Comparison of ENCODE assay signal across 1 cellular context in the genomic region with DNA sequence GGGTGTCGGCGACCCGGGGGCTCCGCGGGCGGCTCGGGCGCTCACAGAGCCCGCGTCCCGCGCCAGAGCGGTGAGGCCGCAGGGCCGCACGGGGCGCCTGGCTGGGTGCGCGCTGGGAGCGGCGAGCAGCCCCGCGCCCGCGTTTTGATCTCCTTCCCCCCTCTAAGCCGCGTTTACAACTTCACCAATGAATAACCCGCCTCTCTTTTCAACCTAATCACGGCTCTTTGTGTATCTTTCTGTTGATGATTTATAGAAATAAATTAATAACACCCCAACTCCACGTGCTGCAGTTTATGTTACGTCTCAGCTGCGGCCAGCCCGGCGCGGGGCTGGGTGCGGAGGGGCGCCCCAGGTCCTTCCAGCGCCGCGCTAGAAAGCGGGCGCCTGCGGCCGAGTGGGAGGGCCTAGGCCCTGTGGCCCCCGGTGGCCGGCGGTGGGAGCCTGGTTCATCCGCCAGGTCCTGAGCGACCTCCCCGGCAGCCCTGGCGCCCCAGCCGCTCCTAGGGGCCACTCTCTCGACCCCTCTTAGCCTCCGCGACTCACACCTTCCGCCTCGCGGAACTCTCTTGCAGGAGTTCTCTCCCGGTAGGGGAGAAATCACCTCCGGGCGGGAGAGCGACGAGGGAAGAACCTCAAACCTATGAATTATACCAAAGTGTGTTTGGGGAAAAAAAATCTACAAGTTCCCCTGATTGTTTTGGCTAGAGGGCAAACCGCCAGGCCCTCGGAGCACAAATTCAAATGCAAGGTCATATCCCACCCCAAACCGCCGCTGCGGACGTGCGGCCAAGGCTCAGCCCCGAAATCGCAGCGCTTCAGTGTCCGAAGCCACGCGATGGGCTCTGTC.
TF ChIP-seq lines count a peak whose summit lies in the region.

No MANE protein-coding gene starts in this region.

TF ChIP-seq in HepG2, 621 proteins besides CTCF, POLR2A, EP300 and RAD21 (continued from another document):
- TF ChIP-seq, protein P1, sequence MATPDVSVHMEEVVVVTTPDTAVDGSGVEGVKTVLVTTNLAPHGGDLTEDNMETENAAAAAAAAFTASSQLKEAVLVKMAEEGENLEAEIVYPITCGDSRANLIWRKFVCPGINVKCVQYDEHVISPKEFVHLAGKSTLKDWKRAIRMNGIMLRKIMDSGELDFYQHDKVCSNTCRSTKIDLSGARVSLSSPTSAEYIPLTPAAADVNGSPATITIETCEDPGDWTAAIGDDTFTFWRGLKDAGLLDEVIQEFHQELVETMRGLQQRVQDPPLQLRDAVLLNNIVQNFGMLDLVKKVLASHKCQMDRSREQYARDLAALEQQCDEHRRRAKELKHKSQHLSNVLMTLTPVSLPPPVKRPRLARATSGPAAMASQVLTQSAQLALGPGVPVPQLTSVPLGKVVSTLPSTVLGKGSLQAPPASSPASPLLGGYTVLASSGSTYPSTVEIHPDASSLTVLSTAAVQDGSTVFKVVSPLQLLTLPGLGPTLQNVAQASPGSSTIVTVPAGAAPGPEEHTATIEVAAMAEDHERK (CRISPR knock-in tag; IDR thresholded peaks at IDR 0.05; ENCODE audit: low read depth), result no peak
- no peak for TF ChIP-seq JUND (CRISPR knock-in tag; IDR thresholded peaks at IDR 0.05)
- no peak for TF ChIP-seq SP5 (CRISPR knock-in tag; IDR thresholded peaks at IDR 0.05; ENCODE audit: borderline replicate concordance, low read depth)
- no peak for TF ChIP-seq NKX3-1 (CRISPR knock-in tag; IDR thresholded peaks at IDR 0.05)
- TF ChIP-seq GFI1 (CRISPR knock-in tag; IDR thresholded peaks at IDR 0.05; ENCODE audit: borderline replicate concordance), result peak; percentile 57; the same call in 1 of the 2 replicates
- TF ChIP-seq MYC (CRISPR knock-in tag; IDR thresholded peaks at IDR 0.05; ENCODE audit: borderline replicate concordance), result peak; percentile 18; the same call in 1 of the 2 replicates
- TF ChIP-seq ZNF614 (CRISPR knock-in tag; IDR thresholded peaks at IDR 0.05; ENCODE audit: borderline replicate concordance), result no peak
- TF ChIP-seq ZFYVE20 (CRISPR knock-in tag; IDR thresholded peaks at IDR 0.05; ENCODE audit: borderline replicate concordance, low read depth), result no peak
- no peak for TF ChIP-seq HOXA9 (CRISPR knock-in tag; IDR thresholded peaks at IDR 0.05; ENCODE audit: borderline replicate concordance)
- TF ChIP-seq PLRG1 (conservative IDR thresholded peaks at IDR 0.05), result no peak
- TF ChIP-seq TCF7 (IDR thresholded peaks at IDR 0.05; ENCODE audit: low read depth), result 0 out of 2 replicates have a peak, but pooled peaks have one; percentile 10
- no peak for TF ChIP-seq ZC3H13 (CRISPR knock-in tag; IDR thresholded peaks at IDR 0.05)
- no peak for TF ChIP-seq HNF4A (CRISPR knock-in tag; IDR thresholded peaks at IDR 0.05)
- TF ChIP-seq LCORL (IDR thresholded peaks at IDR 0.05), result no peak
- peak; percentile 63; the same call in 1 of the 2 replicates for TF ChIP-seq LCORL (CRISPR knock-in tag; IDR thresholded peaks at IDR 0.05)
- TF ChIP-seq MED8 (CRISPR knock-in tag; IDR thresholded peaks at IDR 0.05; ENCODE audit: insufficient replicate concordance), result no peak
- TF ChIP-seq ZNF180 (CRISPR knock-in tag; IDR thresholded peaks at IDR 0.05; ENCODE audit: borderline replicate concordance, low read depth), result no peak
- peak; percentile 2; the same call in 1 of the 2 replicates for TF ChIP-seq NR2C2 (CRISPR knock-in tag; IDR thresholded peaks at IDR 0.05; ENCODE audit: borderline replicate concordance)
- 0 out of 2 replicates have a peak, but pooled peaks have one; percentile 53 for TF ChIP-seq MTERF4 (CRISPR knock-in tag; IDR thresholded peaks at IDR 0.05)
- no peak for TF ChIP-seq ZNF34 (CRISPR knock-in tag; IDR thresholded peaks at IDR 0.05; ENCODE audit: borderline replicate concordance)
- peak; percentile 22; the same call in 1 of the 2 replicates for TF ChIP-seq MYPOP (CRISPR knock-in tag; IDR thresholded peaks at IDR 0.05)
- no peak for TF ChIP-seq KLF13 (CRISPR knock-in tag; IDR thresholded peaks at IDR 0.05)
- no peak for TF ChIP-seq ZNF446 (CRISPR knock-in tag; IDR thresholded peaks at IDR 0.05)
- no peak for TF ChIP-seq ZNF781 (CRISPR knock-in tag; IDR thresholded peaks at IDR 0.05; ENCODE audit: borderline replicate concordance, not compliant biosample characterization)
- TF ChIP-seq, protein P2, sequence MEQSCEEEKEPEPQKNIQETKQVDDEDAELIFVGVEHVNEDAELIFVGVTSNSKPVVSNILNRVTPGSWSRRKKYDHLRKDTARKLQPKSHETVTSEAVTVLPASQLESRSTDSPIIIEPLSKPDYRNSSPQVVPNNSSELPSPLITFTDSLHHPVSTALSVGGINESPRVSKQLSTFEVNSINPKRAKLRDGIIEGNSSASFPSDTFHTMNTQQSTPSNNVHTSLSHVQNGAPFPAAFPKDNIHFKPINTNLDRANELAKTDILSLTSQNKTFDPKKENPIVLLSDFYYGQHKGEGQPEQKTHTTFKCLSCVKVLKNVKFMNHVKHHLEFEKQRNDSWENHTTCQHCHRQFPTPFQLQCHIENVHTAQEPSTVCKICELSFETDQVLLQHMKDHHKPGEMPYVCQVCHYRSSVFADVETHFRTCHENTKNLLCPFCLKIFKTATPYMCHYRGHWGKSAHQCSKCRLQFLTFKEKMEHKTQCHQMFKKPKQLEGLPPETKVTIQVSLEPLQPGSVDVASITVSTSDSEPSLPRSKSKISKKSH (CRISPR knock-in tag; IDR thresholded peaks at IDR 0.05; ENCODE audit: borderline replicate concordance), result no peak
